In the genomic region with DNA sequence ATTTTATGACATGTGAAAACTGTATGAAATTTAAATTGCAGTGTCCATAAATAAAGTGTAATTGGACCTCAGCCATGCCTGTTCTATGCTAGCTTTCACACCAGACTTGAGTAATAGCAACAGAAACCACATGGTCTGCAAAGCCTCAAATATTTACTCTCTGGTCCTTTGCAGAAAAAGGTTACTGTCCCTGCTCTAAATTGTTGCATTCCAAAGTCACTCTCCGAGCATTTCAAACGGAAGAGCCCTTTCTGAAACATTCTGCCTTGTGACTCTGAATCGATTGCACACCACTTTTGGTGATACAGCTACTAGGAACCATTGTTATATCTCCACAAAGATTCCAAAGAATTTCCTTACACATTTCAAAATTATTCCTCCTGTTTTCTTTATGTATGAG, we compare ENCODE assay signal across 1 cellular context.
TF ChIP-seq lines count a peak whose summit lies in the region.

No MANE protein-coding gene starts in this region.

TF ChIP-seq in HepG2, 621 proteins besides CTCF, POLR2A, EP300 and RAD21 (continued from another document and continues in another):
- TF ChIP-seq, protein P1, sequence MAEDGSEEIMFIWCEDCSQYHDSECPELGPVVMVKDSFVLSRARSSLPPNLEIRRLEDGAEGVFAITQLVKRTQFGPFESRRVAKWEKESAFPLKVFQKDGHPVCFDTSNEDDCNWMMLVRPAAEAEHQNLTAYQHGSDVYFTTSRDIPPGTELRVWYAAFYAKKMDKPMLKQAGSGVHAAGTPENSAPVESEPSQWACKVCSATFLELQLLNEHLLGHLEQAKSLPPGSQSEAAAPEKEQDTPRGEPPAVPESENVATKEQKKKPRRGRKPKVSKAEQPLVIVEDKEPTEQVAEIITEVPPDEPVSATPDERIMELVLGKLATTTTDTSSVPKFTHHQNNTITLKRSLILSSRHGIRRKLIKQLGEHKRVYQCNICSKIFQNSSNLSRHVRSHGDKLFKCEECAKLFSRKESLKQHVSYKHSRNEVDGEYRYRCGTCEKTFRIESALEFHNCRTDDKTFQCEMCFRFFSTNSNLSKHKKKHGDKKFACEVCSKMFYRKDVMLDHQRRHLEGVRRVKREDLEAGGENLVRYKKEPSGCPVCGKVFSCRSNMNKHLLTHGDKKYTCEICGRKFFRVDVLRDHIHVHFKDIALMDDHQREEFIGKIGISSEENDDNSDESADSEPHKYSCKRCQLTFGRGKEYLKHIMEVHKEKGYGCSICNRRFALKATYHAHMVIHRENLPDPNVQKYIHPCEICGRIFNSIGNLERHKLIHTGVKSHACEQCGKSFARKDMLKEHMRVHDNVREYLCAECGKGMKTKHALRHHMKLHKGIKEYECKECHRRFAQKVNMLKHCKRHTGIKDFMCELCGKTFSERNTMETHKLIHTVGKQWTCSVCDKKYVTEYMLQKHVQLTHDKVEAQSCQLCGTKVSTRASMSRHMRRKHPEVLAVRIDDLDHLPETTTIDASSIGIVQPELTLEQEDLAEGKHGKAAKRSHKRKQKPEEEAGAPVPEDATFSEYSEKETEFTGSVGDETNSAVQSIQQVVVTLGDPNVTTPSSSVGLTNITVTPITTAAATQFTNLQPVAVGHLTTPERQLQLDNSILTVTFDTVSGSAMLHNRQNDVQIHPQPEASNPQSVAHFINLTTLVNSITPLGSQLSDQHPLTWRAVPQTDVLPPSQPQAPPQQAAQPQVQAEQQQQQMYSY (CRISPR knock-in tag; IDR thresholded peaks at IDR 0.05) = no peak; the same call in 1 of the 2 replicates
- TF ChIP-seq ZBTB1 (CRISPR knock-in tag; IDR thresholded peaks at IDR 0.05; ENCODE audit: borderline replicate concordance) (no peak), ZNF230 (CRISPR knock-in tag; IDR thresholded peaks at IDR 0.05) (no peak), ZNF225 (CRISPR knock-in tag; IDR thresholded peaks at IDR 0.05) (no peak), ZNF484 (CRISPR knock-in tag; IDR thresholded peaks at IDR 0.05; ENCODE audit: borderline replicate concordance, low read depth) (no peak), KDM4B (CRISPR knock-in tag; IDR thresholded peaks at IDR 0.05) (0 out of 2 replicates have a peak, but pooled peaks have one; percentile 57), TAF1 (CRISPR knock-in tag; IDR thresholded peaks at IDR 0.05) (no peak), SP2 (CRISPR knock-in tag; IDR thresholded peaks at IDR 0.05) (no peak), MIER3 (CRISPR knock-in tag; IDR thresholded peaks at IDR 0.05; ENCODE audit: borderline replicate concordance) (0 out of 2 replicates have a peak, but pooled peaks have one; percentile 57), ZNF569 (CRISPR knock-in tag; IDR thresholded peaks at IDR 0.05; ENCODE audit: borderline replicate concordance) (no peak), ZNF7 (CRISPR knock-in tag; IDR thresholded peaks at IDR 0.05) (no peak), KAT2B (IDR thresholded peaks at IDR 0.05; ENCODE audit: borderline replicate concordance, low read depth, low read length) (0 out of 2 replicates have a peak, but pooled peaks have one; percentile 14), HOXA3 (CRISPR knock-in tag; IDR thresholded peaks at IDR 0.05) (peak; percentile 57; the same call in 1 of the 2 replicates), ZNF619 (CRISPR knock-in tag; IDR thresholded peaks at IDR 0.05) (no peak), ELF4 (CRISPR knock-in tag; IDR thresholded peaks at IDR 0.05; ENCODE audit: borderline replicate concordance) (no peak), MBD4 (IDR thresholded peaks at IDR 0.05; ENCODE audit: borderline replicate concordance, low read length) (peak; percentile 53; the same call in 1 of the 2 replicates), FOXJ3 (CRISPR knock-in tag; IDR thresholded peaks at IDR 0.05; ENCODE audit: borderline replicate concordance) (peak; percentile 67; the same call in 1 of the 2 replicates), ZNF605 (CRISPR knock-in tag; IDR thresholded peaks at IDR 0.05) (no peak), RELA (CRISPR knock-in tag; IDR thresholded peaks at IDR 0.05) (no peak), CCAR2 (optimal IDR thresholded peaks at IDR 0.05; ENCODE audit: low read depth, low read length) (no peak), ZNF792 (CRISPR knock-in tag; IDR thresholded peaks at IDR 0.05) (peak; percentile 72; the same call in 1 of the 2 replicates), SIN3A (IDR thresholded peaks at IDR 0.05; ENCODE audit: borderline replicate concordance, low read depth, low read length) (no peak), ZFP1 (CRISPR knock-in tag; IDR thresholded peaks at IDR 0.05) (0 out of 2 replicates have a peak, but pooled peaks have one; percentile 77)
- TF ChIP-seq, protein P2, sequence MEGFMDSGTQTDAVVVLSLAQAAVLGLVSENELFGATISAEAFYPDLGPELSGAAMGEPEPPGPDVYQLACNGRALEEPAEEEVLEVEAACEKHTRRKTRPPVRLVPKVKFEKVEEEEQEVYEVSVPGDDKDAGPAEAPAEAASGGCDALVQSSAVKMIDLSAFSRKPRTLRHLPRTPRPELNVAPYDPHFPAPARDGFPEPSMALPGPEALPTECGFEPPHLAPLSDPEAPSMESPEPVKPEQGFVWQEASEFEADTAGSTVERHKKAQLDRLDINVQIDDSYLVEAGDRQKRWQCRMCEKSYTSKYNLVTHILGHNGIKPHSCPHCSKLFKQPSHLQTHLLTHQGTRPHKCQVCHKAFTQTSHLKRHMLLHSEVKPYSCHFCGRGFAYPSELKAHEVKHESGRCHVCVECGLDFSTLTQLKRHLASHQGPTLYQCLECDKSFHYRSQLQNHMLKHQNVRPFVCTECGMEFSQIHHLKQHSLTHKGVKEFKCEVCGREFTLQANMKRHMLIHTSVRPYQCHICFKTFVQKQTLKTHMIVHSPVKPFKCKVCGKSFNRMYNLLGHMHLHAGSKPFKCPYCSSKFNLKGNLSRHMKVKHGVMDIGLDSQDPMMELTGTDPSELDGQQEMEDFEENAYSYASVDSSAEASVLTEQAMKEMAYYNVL (CRISPR knock-in tag; IDR thresholded peaks at IDR 0.05; ENCODE audit: borderline replicate concordance) = peak; percentile 77; the same call in 1 of the 2 replicates
- TF ChIP-seq, protein P3, sequence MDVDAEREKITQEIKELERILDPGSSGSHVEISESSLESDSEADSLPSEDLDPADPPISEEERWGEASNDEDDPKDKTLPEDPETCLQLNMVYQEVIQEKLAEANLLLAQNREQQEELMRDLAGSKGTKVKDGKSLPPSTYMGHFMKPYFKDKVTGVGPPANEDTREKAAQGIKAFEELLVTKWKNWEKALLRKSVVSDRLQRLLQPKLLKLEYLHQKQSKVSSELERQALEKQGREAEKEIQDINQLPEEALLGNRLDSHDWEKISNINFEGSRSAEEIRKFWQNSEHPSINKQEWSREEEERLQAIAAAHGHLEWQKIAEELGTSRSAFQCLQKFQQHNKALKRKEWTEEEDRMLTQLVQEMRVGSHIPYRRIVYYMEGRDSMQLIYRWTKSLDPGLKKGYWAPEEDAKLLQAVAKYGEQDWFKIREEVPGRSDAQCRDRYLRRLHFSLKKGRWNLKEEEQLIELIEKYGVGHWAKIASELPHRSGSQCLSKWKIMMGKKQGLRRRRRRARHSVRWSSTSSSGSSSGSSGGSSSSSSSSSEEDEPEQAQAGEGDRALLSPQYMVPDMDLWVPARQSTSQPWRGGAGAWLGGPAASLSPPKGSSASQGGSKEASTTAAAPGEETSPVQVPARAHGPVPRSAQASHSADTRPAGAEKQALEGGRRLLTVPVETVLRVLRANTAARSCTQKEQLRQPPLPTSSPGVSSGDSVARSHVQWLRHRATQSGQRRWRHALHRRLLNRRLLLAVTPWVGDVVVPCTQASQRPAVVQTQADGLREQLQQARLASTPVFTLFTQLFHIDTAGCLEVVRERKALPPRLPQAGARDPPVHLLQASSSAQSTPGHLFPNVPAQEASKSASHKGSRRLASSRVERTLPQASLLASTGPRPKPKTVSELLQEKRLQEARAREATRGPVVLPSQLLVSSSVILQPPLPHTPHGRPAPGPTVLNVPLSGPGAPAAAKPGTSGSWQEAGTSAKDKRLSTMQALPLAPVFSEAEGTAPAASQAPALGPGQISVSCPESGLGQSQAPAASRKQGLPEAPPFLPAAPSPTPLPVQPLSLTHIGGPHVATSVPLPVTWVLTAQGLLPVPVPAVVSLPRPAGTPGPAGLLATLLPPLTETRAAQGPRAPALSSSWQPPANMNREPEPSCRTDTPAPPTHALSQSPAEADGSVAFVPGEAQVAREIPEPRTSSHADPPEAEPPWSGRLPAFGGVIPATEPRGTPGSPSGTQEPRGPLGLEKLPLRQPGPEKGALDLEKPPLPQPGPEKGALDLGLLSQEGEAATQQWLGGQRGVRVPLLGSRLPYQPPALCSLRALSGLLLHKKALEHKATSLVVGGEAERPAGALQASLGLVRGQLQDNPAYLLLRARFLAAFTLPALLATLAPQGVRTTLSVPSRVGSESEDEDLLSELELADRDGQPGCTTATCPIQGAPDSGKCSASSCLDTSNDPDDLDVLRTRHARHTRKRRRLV (CRISPR knock-in tag; IDR thresholded peaks at IDR 0.05) = no peak
- TF ChIP-seq, protein P4, sequence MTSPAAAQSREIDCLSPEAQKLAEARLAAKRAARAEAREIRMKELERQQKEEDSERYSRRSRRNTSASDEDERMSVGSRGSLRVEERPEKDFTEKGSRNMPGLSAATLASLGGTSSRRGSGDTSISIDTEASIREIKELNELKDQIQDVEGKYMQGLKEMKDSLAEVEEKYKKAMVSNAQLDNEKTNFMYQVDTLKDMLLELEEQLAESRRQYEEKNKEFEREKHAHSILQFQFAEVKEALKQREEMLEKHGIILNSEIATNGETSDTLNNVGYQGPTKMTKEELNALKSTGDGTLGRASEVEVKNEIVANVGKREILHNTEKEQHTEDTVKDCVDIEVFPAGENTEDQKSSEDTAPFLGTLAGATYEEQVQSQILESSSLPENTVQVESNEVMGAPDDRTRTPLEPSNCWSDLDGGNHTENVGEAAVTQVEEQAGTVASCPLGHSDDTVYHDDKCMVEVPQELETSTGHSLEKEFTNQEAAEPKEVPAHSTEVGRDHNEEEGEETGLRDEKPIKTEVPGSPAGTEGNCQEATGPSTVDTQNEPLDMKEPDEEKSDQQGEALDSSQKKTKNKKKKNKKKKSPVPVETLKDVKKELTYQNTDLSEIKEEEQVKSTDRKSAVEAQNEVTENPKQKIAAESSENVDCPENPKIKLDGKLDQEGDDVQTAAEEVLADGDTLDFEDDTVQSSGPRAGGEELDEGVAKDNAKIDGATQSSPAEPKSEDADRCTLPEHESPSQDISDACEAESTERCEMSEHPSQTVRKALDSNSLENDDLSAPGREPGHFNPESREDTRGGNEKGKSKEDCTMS (CRISPR knock-in tag; conservative IDR thresholded peaks at IDR 0.05) = no peak
- TF ChIP-seq, protein P5, sequence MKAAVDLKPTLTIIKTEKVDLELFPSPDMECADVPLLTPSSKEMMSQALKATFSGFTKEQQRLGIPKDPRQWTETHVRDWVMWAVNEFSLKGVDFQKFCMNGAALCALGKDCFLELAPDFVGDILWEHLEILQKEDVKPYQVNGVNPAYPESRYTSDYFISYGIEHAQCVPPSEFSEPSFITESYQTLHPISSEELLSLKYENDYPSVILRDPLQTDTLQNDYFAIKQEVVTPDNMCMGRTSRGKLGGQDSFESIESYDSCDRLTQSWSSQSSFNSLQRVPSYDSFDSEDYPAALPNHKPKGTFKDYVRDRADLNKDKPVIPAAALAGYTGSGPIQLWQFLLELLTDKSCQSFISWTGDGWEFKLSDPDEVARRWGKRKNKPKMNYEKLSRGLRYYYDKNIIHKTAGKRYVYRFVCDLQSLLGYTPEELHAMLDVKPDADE (CRISPR knock-in tag; IDR thresholded peaks at IDR 0.05) = no peak
- TF ChIP-seq, protein P6, sequence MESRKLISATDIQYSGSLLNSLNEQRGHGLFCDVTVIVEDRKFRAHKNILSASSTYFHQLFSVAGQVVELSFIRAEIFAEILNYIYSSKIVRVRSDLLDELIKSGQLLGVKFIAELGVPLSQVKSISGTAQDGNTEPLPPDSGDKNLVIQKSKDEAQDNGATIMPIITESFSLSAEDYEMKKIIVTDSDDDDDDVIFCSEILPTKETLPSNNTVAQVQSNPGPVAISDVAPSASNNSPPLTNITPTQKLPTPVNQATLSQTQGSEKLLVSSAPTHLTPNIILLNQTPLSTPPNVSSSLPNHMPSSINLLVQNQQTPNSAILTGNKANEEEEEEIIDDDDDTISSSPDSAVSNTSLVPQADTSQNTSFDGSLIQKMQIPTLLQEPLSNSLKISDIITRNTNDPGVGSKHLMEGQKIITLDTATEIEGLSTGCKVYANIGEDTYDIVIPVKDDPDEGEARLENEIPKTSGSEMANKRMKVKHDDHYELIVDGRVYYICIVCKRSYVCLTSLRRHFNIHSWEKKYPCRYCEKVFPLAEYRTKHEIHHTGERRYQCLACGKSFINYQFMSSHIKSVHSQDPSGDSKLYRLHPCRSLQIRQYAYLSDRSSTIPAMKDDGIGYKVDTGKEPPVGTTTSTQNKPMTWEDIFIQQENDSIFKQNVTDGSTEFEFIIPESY (CRISPR knock-in tag; IDR thresholded peaks at IDR 0.05) = peak; percentile 14; the same call in 1 of the 2 replicates
- TF ChIP-seq, protein P7, sequence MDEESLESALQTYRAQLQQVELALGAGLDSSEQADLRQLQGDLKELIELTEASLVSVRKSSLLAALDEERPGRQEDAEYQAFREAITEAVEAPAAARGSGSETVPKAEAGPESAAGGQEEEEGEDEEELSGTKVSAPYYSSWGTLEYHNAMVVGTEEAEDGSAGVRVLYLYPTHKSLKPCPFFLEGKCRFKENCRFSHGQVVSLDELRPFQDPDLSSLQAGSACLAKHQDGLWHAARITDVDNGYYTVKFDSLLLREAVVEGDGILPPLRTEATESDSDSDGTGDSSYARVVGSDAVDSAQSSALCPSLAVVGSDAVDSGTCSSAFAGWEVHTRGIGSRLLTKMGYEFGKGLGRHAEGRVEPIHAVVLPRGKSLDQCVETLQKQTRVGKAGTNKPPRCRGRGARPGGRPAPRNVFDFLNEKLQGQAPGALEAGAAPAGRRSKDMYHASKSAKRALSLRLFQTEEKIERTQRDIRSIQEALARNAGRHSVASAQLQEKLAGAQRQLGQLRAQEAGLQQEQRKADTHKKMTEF (CRISPR knock-in tag; IDR thresholded peaks at IDR 0.05) = peak; percentile 85
- TF ChIP-seq, protein P8, sequence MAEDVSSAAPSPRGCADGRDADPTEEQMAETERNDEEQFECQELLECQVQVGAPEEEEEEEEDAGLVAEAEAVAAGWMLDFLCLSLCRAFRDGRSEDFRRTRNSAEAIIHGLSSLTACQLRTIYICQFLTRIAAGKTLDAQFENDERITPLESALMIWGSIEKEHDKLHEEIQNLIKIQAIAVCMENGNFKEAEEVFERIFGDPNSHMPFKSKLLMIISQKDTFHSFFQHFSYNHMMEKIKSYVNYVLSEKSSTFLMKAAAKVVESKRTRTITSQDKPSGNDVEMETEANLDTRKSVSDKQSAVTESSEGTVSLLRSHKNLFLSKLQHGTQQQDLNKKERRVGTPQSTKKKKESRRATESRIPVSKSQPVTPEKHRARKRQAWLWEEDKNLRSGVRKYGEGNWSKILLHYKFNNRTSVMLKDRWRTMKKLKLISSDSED (CRISPR knock-in tag; IDR thresholded peaks at IDR 0.05) = no peak
- TF ChIP-seq, protein P9, sequence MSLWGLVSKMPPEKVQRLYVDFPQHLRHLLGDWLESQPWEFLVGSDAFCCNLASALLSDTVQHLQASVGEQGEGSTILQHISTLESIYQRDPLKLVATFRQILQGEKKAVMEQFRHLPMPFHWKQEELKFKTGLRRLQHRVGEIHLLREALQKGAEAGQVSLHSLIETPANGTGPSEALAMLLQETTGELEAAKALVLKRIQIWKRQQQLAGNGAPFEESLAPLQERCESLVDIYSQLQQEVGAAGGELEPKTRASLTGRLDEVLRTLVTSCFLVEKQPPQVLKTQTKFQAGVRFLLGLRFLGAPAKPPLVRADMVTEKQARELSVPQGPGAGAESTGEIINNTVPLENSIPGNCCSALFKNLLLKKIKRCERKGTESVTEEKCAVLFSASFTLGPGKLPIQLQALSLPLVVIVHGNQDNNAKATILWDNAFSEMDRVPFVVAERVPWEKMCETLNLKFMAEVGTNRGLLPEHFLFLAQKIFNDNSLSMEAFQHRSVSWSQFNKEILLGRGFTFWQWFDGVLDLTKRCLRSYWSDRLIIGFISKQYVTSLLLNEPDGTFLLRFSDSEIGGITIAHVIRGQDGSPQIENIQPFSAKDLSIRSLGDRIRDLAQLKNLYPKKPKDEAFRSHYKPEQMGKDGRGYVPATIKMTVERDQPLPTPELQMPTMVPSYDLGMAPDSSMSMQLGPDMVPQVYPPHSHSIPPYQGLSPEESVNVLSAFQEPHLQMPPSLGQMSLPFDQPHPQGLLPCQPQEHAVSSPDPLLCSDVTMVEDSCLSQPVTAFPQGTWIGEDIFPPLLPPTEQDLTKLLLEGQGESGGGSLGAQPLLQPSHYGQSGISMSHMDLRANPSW (CRISPR knock-in tag; IDR thresholded peaks at IDR 0.05; ENCODE audit: borderline replicate concordance) = no peak
